In genomic region chr22:29799217-29799680, GRCh38 we compare ENCODE assay signal across 9 cellular contexts. TPM values are rescaled to one million over a fixed set of nuclear protein-coding genes. Genes with fewer than 3 reads are reported as not detected.
DNase-seq lines count a peak whose midpoint lies in the region; ATAC-seq, FAIRE-seq and TF ChIP-seq lines count a peak whose summit lies in the region.
"Had no signal": no experiment of that assay in that cellular context is flagged by ENCODE, and none has a peak within 500 bp of the region (broad histone marks: within the 10 kb centered on the region; RNA-seq: fewer than 3 reads in every experiment).

No MANE protein-coding gene starts in this region.

- no peak overlapping the region for H3K4me3 Mint-ChIP-seq in activated T-cell treated with anti-CD3 and anti-CD28 coated beads, Interleukin-2, amount 50 U/mL, for 4 hours
- H3K4me3 Mint-ChIP-seq: central memory CD8-positive, alpha-beta T cell had no signal

- TF ChIP-seq POLR2A in K562 (conservative IDR thresholded peaks at IDR 0.05), result no peak

- TF ChIP-seq EP300 in K562 (IDR thresholded peaks at IDR 0.05; ENCODE audit: low read length), result peak; percentile 71

- in situ Hi-C loops in K562 (cut with MboI), result no loop called here

- no peaks in the 10 kb centered on the region for H3K27me3 Mint-ChIP-seq in activated T-cell treated with anti-CD3 and anti-CD28 coated beads, Interleukin-2, amount 50 U/mL, for 4 hours (ENCODE audit: low read depth)
- H3K27me3 Mint-ChIP-seq: central memory CD8-positive, alpha-beta T cell had no signal

- no peak; a peak in 1 of 4 replicates for TF ChIP-seq RAD21 in K562 (CRISPR knock-in tag; conservative IDR thresholded peaks at IDR 0.05 in 1 of 2, IDR thresholded peaks at IDR 0.05 in 1 of 2)

- H3K36me3 Mint-ChIP-seq in activated T-cell treated with anti-CD3 and anti-CD28 coated beads, Interleukin-2, amount 50 U/mL, for 4 hours (ENCODE audit: insufficient read depth), result peaks cover 38% of the 10 kb centered on the region

- no peaks in the 10 kb centered on the region for H3K27me3 ChIP-seq in K562 (ENCODE audit: control insufficient read depth in 2 of 2, insufficient read depth in 2 of 2, low read length in 2 of 2)
- H3K27me3 ChIP-seq in thoracic aorta (replicated peaks; ENCODE audit: insufficient read depth), result no peaks in the 10 kb centered on the region

- CTCF ChIA-PET in K562 (lab: Yijun Ruan, JAX; ENCODE audit: low intra/inter-chr PET ratio), result no interaction called here

- no peaks in the 10 kb centered on the region for H4K20me1 ChIP-seq in K562 (replicated peaks; ENCODE audit: control insufficient read depth, insufficient read depth, low read length)

- 4% methylated on average over 7 of the region's 8 CpGs for WGBS in K562 (ENCODE audit: insufficient coverage, low coverage, missing lambda C conversion rate)

- no TSS peak for BruUV-seq in K562 (replicated peaks; lab: Mats Ljungman, UMichigan)

- H3K9me1 ChIP-seq in K562 (ENCODE audit: control insufficient read depth, insufficient read depth, low read length), result no peaks in the 10 kb centered on the region

- peak overlapping the region; percentile 73 for H3K27ac ChIP-seq in K562 (ENCODE audit: extremely low read depth, low read depth, low read length)
- peak overlapping the region in 1 of 2 donors; percentile 45 for H3K27ac ChIP-seq in kidney (ENCODE audit: low read depth in 2 of 2, low read length in 2 of 2)
- peak overlapping the region; percentile 58 to 64 for H3K27ac ChIP-seq in thoracic aorta

- peak overlapping the region; percentile 40 for H3K4me2 ChIP-seq in K562 (ENCODE audit: insufficient read depth, low read length)

- H3K4me1 Mint-ChIP-seq in activated T-cell treated with anti-CD3 and anti-CD28 coated beads, Interleukin-2, amount 50 U/mL, for 4 hours (ENCODE audit: low read depth), result no peaks in the 10 kb centered on the region
- H3K4me1 Mint-ChIP-seq: central memory CD8-positive, alpha-beta T cell had no signal

- H3K9me3 ChIP-seq in K562 (replicated peaks; ENCODE audit: control insufficient read depth, insufficient read depth, low read depth, low read length) (no peaks in the 10 kb centered on the region), kidney (ENCODE audit: control insufficient read depth in 1 of 2, low read length in 2 of 2) (no peaks in the 10 kb centered on the region), thoracic aorta (no peaks in the 10 kb centered on the region)

- POLR2A ChIA-PET in K562 (lab: Yijun Ruan, JAX), result interaction anchor here (0.5 to 1.7 kb wide), 5 partner anchors 11 to 251 kb away, joined by 3 to 4 read pairs (median 4); no protein-coding TSS in a partner anchor

- no peak overlapping the region for H3K4me3 ChIP-seq in K562
- H3K4me3 ChIP-seq in kidney (ENCODE audit: low read length in 2 of 2), result no peak overlapping the region
- H3K4me3 ChIP-seq in thoracic aorta, result peak overlapping the region; percentile 10

- H3K4me1 ChIP-seq in K562 (replicated peaks in 1 of 2; ENCODE audit: control insufficient read depth in 2 of 2, insufficient read depth in 2 of 2, low read length in 2 of 2) (peaks cover 20 to 29% of the 10 kb centered on the region in 2 experiments), kidney (ENCODE audit: control insufficient read depth in 1 of 2, insufficient read depth in 1 of 2, low read depth in 1 of 2, low read length in 2 of 2) (peaks cover 0 to 7% of the 10 kb centered on the region in 2 donors), thoracic aorta (ENCODE audit: control insufficient read depth in 1 of 2, low read depth in 2 of 2) (peaks cover 7 to 20% of the 10 kb centered on the region in 2 donors)

- peak; percentile 97 for FAIRE-seq in K562 (lab: Jason Lieb, UNC)
- FAIRE-seq in kidney (lab: Jason Lieb, UNC), result no peak

- H3K36me3 ChIP-seq in K562 (ENCODE audit: control insufficient read depth, insufficient read depth, low read length) (peaks cover 56% of the 10 kb centered on the region), kidney (ENCODE audit: control insufficient read depth in 1 of 2, insufficient read depth in 2 of 2, low read length in 2 of 2) (peaks cover 41 to 44% of the 10 kb centered on the region in 2 donors), thoracic aorta (peaks cover 22% of the 10 kb centered on the region)

- no peaks in the 10 kb centered on the region for H3K79me2 ChIP-seq in K562 (ENCODE audit: control insufficient read depth, insufficient read depth, low read length)

- H2AFZ ChIP-seq in K562 (ENCODE audit: low read depth, low read length), result peak overlapping the region; percentile 75

- DNase-seq in AG09319 (ENCODE audit: extremely low read depth, low read depth) (peak; percentile 94), Kasumi-1 (lab: John Stamatoyannopoulos, UW) (peak; percentile 66 to 74), K562 (ENCODE audit: extremely low read depth in 1 of 4, low spot score in 3 of 4) (peak; percentile 72 to 84 (median 78)), kidney (peak; percentile 95), thoracic aorta (ENCODE audit: low spot score) (peak; percentile 51), NCI-H146 treated with DMSO at 0.1 percent for 48 hours (lab: John Stamatoyannopoulos, UW; ENCODE audit: unreplicated experiment) (no peak), activated gamma-delta T cell treated with Interleukin-2 at 50 U/mL for 16 hours (no peak)
- DNase-seq in activated T-cell treated with anti-CD3 and anti-CD28 coated beads, Interleukin-2, amount 50 U/mL, for 4 hours, result no peak

- no peaks in the 10 kb centered on the region for H3K9me3 Mint-ChIP-seq in activated T-cell treated with anti-CD3 and anti-CD28 coated beads, Interleukin-2, amount 50 U/mL, for 4 hours
- H3K9me3 Mint-ChIP-seq: central memory CD8-positive, alpha-beta T cell had no signal

- TF ChIP-seq CTCF in AG09319 (IDR thresholded peaks at IDR 0.05; ENCODE audit: low read depth, low read length) (no peak; the same call in none of the 2 replicates), K562 (IDR thresholded peaks at IDR 0.05 in 2 of 3, conservative IDR thresholded peaks at IDR 0.05 in 1 of 3; ENCODE audit: insufficient read depth in 2 of 3, low read depth in 1 of 3, low read length in 3 of 3) (no peak), kidney (IDR thresholded peaks at IDR 0.05; ENCODE audit: borderline replicate concordance, extremely low read depth, insufficient read depth) (no peak), thoracic aorta (IDR thresholded peaks at IDR 0.05) (no peak)

- ATAC-seq in K562 (peak; percentile 96), thoracic aorta (ENCODE audit: insufficient number of reproducible peaks, low FRiP score, low read depth) (peak; percentile 85)
- no peak for ATAC-seq in activated T-cell treated with anti-CD3 and anti-CD28 coated beads, Interleukin-2, amount 50 U/mL, for 4 hours

- intact Hi-C loops in K562 (cut with micrococcal nuclease) (no loop called here), kidney (cut with DNase I) (no loop called here)

- peak overlapping the region; percentile 56 to 85 for H3K9ac ChIP-seq in K562 (ENCODE audit: insufficient read depth in 1 of 2, low read depth in 2 of 2, low read length in 2 of 2)
- no peak overlapping the region for H3K9ac ChIP-seq in kidney (ENCODE audit: low read length in 2 of 2)

RNA-seq across cellular contexts. Expression of gene UQCR10, which starts 32.1 kb away (rescaled TPM):
- total RNA-seq in K562 (2011; cell fraction: chromatin; rRNA removed; ENCODE audit: low replicate concordance), result 12.0 and 23.9 TPM in 2 replicates
- total RNA-seq in K562 (2011; cell fraction: nucleolus; rRNA removed), result 50.0 and 78.2 TPM in 2 replicates
- total RNA-seq in K562 (2011; cell fraction: nucleoplasm; rRNA removed), result 41.6 and 44.7 TPM in 2 replicates
- total RNA-seq in K562 (2014; rRNA removed) (163 and 185 TPM in 2 replicates), K562 (2014; rRNA removed; fragmentation: Illumina TruSeq; extraction: Trizol) (90.3 and 128 TPM in 2 replicates), K562 (2015; rRNA removed; fragmentation: Illumina TruSeq; extraction: Trizol) (232 and 248 TPM in 2 replicates), K562 (2021) (149 and 161 TPM in 2 replicates), kidney (78.7 TPM), thoracic aorta (10 to 100 TPM; 12.2 to 43.1 TPM)
- polyA plus RNA-seq in K562 (2011; rRNA removed) (149 and 226 TPM in 2 replicates), K562 (2014; fragmentation: Illumina TruSeq; extraction: Trizol) (203 and 231 TPM in 2 replicates), K562 (2014; fragmentation: Nextera tagmentation; extraction: Ambion mirVana) (100 to 1,000 TPM; 785 to 903 TPM), K562 (2014; rRNA removed) (136 and 159 TPM in 2 replicates), kidney (ENCODE audit: insufficient read depth, low read depth, low replicate concordance) (479 TPM)
- 237 and 307 TPM in 2 replicates for polyA plus RNA-seq in K562 (2011; cell fraction: cytosol; rRNA removed)
- polyA plus RNA-seq in K562 (2011; cell fraction: nucleus; rRNA removed), result 98.1 and 122 TPM in 2 replicates
- 117 and 225 TPM in 2 replicates for polyA plus RNA-seq in K562 (2012)
- polyA minus RNA-seq in K562 (2011; rRNA and poly(A)+ RNA removed), result 52.0 and 72.4 TPM in 2 replicates
- 67.5 and 71.5 TPM in 2 replicates for polyA minus RNA-seq in K562 (2011; cell fraction: cytosol; rRNA and poly(A)+ RNA removed)
- 26.8 and 64.8 TPM in 2 replicates for polyA minus RNA-seq in K562 (2011; cell fraction: nucleus; rRNA and poly(A)+ RNA removed)
- 100 to 1,000 TPM in 1 of 3 donors, 10 to 100 TPM in 2; 90.9 to 103 (median 91.1) TPM for total RNA-seq in activated T-cell treated with anti-CD3 and anti-CD28 coated beads, Interleukin-2, amount 50 U/mL, for 4 hours

RNA-seq across cellular contexts. Expression of gene ZMAT5, which starts 32.4 kb away (rescaled TPM):
- total RNA-seq in K562 (2011; cell fraction: chromatin; rRNA removed; ENCODE audit: low replicate concordance), result 3.0 and 5.9 TPM in 2 replicates
- total RNA-seq in K562 (2011; cell fraction: nucleolus; rRNA removed), result 4.9 and 6.5 TPM in 2 replicates
- 5.4 and 7.4 TPM in 2 replicates for total RNA-seq in K562 (2011; cell fraction: nucleoplasm; rRNA removed)
- total RNA-seq in K562 (2014; rRNA removed), result 16.8 and 18.4 TPM in 2 replicates
- total RNA-seq in K562 (2014; rRNA removed; fragmentation: Illumina TruSeq; extraction: Trizol), result 4.9 and 5.8 TPM in 2 replicates
- 11.2 and 11.9 TPM in 2 replicates for total RNA-seq in K562 (2015; rRNA removed; fragmentation: Illumina TruSeq; extraction: Trizol)
- total RNA-seq in K562 (2021), result 15.2 and 18.2 TPM in 2 replicates
- 11.9 and 15.5 TPM in 2 replicates for polyA plus RNA-seq in K562 (2011; rRNA removed)
- polyA plus RNA-seq in K562 (2011; cell fraction: cytosol; rRNA removed), result 19.7 and 37.7 TPM in 2 replicates
- 6.1 and 7.3 TPM in 2 replicates for polyA plus RNA-seq in K562 (2011; cell fraction: nucleus; rRNA removed)
- polyA plus RNA-seq in K562 (2012), result 14.4 and 25.5 TPM in 2 replicates
- polyA plus RNA-seq in K562 (2014; fragmentation: Illumina TruSeq; extraction: Trizol), result 15.3 and 19.2 TPM in 2 replicates
- polyA plus RNA-seq in K562 (2014; fragmentation: Nextera tagmentation; extraction: Ambion mirVana), result 10 to 100 TPM in 1 of 2 experiments, 1 to 10 TPM in 1; 2.0 to 10.2 TPM
- polyA plus RNA-seq in K562 (2014; rRNA removed), result 20.3 and 25.2 TPM in 2 replicates
- polyA minus RNA-seq in K562 (2011; rRNA and poly(A)+ RNA removed), result 2.2 and 4.1 TPM in 2 replicates
- 1.4 and 4.5 TPM in 2 replicates for polyA minus RNA-seq in K562 (2011; cell fraction: cytosol; rRNA and poly(A)+ RNA removed)
- polyA minus RNA-seq in K562 (2011; cell fraction: nucleus; rRNA and poly(A)+ RNA removed), result 1.3 and 2.7 TPM in 2 replicates
- total RNA-seq in kidney, result 21.3 TPM
- polyA plus RNA-seq in kidney (ENCODE audit: insufficient read depth, low read depth, low replicate concordance), result 47.7 TPM
- 10 to 100 TPM; 11.0 to 26.8 TPM for total RNA-seq in thoracic aorta
- 10 to 100 TPM; 23.9 to 27.8 (median 26.5) TPM for total RNA-seq in activated T-cell treated with anti-CD3 and anti-CD28 coated beads, Interleukin-2, amount 50 U/mL, for 4 hours

RNA-seq across cellular contexts. Expression of gene ASCC2, which starts 38.8 kb away (rescaled TPM):
- total RNA-seq in K562 (2011; cell fraction: chromatin; rRNA removed; ENCODE audit: low replicate concordance), result 87.8 and 154 TPM in 2 replicates
- total RNA-seq in K562 (2011; cell fraction: nucleolus; rRNA removed), result 77.8 and 91.1 TPM in 2 replicates
- 95.8 and 138 TPM in 2 replicates for total RNA-seq in K562 (2011; cell fraction: nucleoplasm; rRNA removed)
- 22.9 and 33.0 TPM in 2 replicates for total RNA-seq in K562 (2014; rRNA removed)
- 20.2 and 20.4 TPM in 2 replicates for total RNA-seq in K562 (2014; rRNA removed; fragmentation: Illumina TruSeq; extraction: Trizol)
- 26.6 and 27.3 TPM in 2 replicates for total RNA-seq in K562 (2015; rRNA removed; fragmentation: Illumina TruSeq; extraction: Trizol)
- 42.5 and 45.1 TPM in 2 replicates for total RNA-seq in K562 (2021)
- 26.8 and 34.4 TPM in 2 replicates for polyA plus RNA-seq in K562 (2011; rRNA removed)
- polyA plus RNA-seq in K562 (2011; cell fraction: cytosol; rRNA removed), result 26.4 and 36.5 TPM in 2 replicates
- polyA plus RNA-seq in K562 (2011; cell fraction: nucleus; rRNA removed), result 47.8 and 75.5 TPM in 2 replicates
- 35.6 and 43.4 TPM in 2 replicates for polyA plus RNA-seq in K562 (2012)
- 46.7 and 47.4 TPM in 2 replicates for polyA plus RNA-seq in K562 (2014; fragmentation: Illumina TruSeq; extraction: Trizol)
- 1 to 10 TPM; 4.0 TPM for polyA plus RNA-seq in K562 (2014; fragmentation: Nextera tagmentation; extraction: Ambion mirVana)
- 33.8 and 36.2 TPM in 2 replicates for polyA plus RNA-seq in K562 (2014; rRNA removed)
- 29.8 and 30.7 TPM in 2 replicates for polyA minus RNA-seq in K562 (2011; rRNA and poly(A)+ RNA removed)
- 24.3 and 25.7 TPM in 2 replicates for polyA minus RNA-seq in K562 (2011; cell fraction: cytosol; rRNA and poly(A)+ RNA removed)
- polyA minus RNA-seq in K562 (2011; cell fraction: nucleus; rRNA and poly(A)+ RNA removed), result 22.9 and 27.5 TPM in 2 replicates
- total RNA-seq in kidney, result 51.3 TPM
- 41.9 TPM for polyA plus RNA-seq in kidney (ENCODE audit: insufficient read depth, low read depth, low replicate concordance)
- total RNA-seq in thoracic aorta, result 10 to 100 TPM; 31.0 to 41.8 TPM
- total RNA-seq in activated T-cell treated with anti-CD3 and anti-CD28 coated beads, Interleukin-2, amount 50 U/mL, for 4 hours, result 10 to 100 TPM; 83.5 to 95.7 (median 84.9) TPM

Comparison
In these comparisons a context has a peak if more than half of its experiments do, and no peak if none do; other contexts are left out.
1. DNase-seq: peak in AG09319 (single experiment), Kasumi-1 (2 of 2), K562 (4 of 4), kidney (single experiment) and thoracic aorta (single experiment); none in NCI-H146 treated with DMSO at 0.1 percent for 48 hours (single experiment), activated T-cell treated with anti-CD3 and anti-CD28 coated beads, Interleukin-2, amount 50 U/mL, for 4 hours (single experiment) and activated gamma-delta T cell treated with Interleukin-2 at 50 U/mL for 16 hours (single experiment).
2. ATAC-seq: peak in K562 (single experiment) and thoracic aorta (single experiment); none in activated T-cell treated with anti-CD3 and anti-CD28 coated beads, Interleukin-2, amount 50 U/mL, for 4 hours (0 of 2).
3. H3K9ac ChIP-seq: peak in K562 (2 of 2); none in kidney (0 of 2).